9 cellular contexts compared by ENCODE assay signal in genomic region chr2:36246320-36246990, GRCh38.
DNase-seq lines count a peak whose midpoint lies in the region; ATAC-seq, FAIRE-seq and TF ChIP-seq lines count a peak whose summit lies in the region.
"Had no signal": no experiment of that assay in that cellular context is flagged by ENCODE, and none has a peak within 500 bp of the region (broad histone marks: within the 10 kb centered on the region; RNA-seq: fewer than 3 reads in every experiment).

No MANE protein-coding gene starts in this region.

- intact Hi-C loops in GM12878 (cut with micrococcal nuclease; ENCODE audit: unreplicated experiment) = no loop called here
- intact Hi-C loops in left ventricle myocardium superior (cut with micrococcal nuclease) = no loop called here

- H3K4me1 Mint-ChIP-seq in chondrocyte (ENCODE audit: low read depth) = peaks cover 4% of the 10 kb centered on the region

- no peak for TF ChIP-seq RAD21 in GM12878 (IDR thresholded peaks at IDR 0.05; ENCODE audit: insufficient read depth, low read depth, low read length)

- peak; percentile 71 to 78 for TF ChIP-seq EP300 in GM12878 (IDR thresholded peaks at IDR 0.05; ENCODE audit: borderline replicate concordance in 1 of 2, control insufficient read depth in 1 of 2, low read depth in 2 of 2, low read length in 2 of 2)

- H3K9ac ChIP-seq in GM12878 (ENCODE audit: control insufficient read depth, insufficient read depth, low read length) = no peak overlapping the region

- CTCF ChIA-PET in GM12878 (lab: Yijun Ruan, JAX) = interaction anchor here (0.9 to 1.6 kb wide), 2 partner anchors 11 to 106 kb away, joined by 3 to 7 read pairs; no protein-coding TSS in a partner anchor

- H3K9me3 ChIP-seq in GM12878 (replicated peaks; ENCODE audit: control insufficient read depth, insufficient read depth, low read length) = no peaks in the 10 kb centered on the region; the same call in 2 of the 3 replicates

- no peaks in the 10 kb centered on the region for H3K79me2 ChIP-seq in GM12878 (ENCODE audit: control insufficient read depth, insufficient read depth, low read length)

- no peaks in the 10 kb centered on the region for H4K20me1 ChIP-seq in GM12878 (ENCODE audit: control insufficient read depth, insufficient read depth)

- DNase-seq in GM12878 (ENCODE audit: low read depth, low spot score) (peak; percentile 60), EL (no peak), chondrocyte (ENCODE audit: low spot score) (no peak), NCI-H1436 (lab: John Stamatoyannopoulos, UW) (no peak), left ventricle myocardium superior (no peak)

- in situ Hi-C loops in GM12878 (cut with MboI) = no loop called here

- H3K4me1 ChIP-seq in GM12878 (ENCODE audit: control insufficient read depth, insufficient read depth, low read length) = peaks cover 26% of the 10 kb centered on the region

- ATAC-seq in GM18499 (IDR thresholded peaks at IDR 0.05; ENCODE audit: insufficient read depth, unreplicated experiment) (peak; percentile 96), GM21526 (IDR thresholded peaks at IDR 0.05; ENCODE audit: low FRiP score, unreplicated experiment) (peak; percentile 93), HG03558 (IDR thresholded peaks at IDR 0.05; ENCODE audit: extremely low read depth, unreplicated experiment) (peak; percentile 89), GM12878 (peak; percentile 81), left ventricle myocardium superior (no peak)

- TF ChIP-seq CTCF in GM12878 (IDR thresholded peaks at IDR 0.05 in 2 of 3, conservative IDR thresholded peaks at IDR 0.05 in 1 of 3; ENCODE audit: control insufficient read depth in 2 of 3, extremely low read depth in 1 of 3, insufficient read depth in 1 of 3, low read depth in 3 of 3, low read length in 3 of 3) = no peak
- no peak for TF ChIP-seq CTCF in chondrocyte (IDR thresholded peaks at IDR 0.05)

- H3K27me3 Mint-ChIP-seq in chondrocyte (ENCODE audit: low read depth) = peaks cover 7% of the 10 kb centered on the region

- no peak overlapping the region for H3K4me3 Mint-ChIP-seq in chondrocyte (ENCODE audit: unreplicated experiment)

- POLR2A ChIA-PET in GM12878 (lab: Charles Lee) = interaction anchor here (1.1 kb wide), 1 partner anchor 10 kb away, joined by 3 read pairs; no protein-coding TSS in a partner anchor

- H3K27ac ChIP-seq in GM12878 (ENCODE audit: control insufficient read depth, insufficient read depth) = peak overlapping the region; percentile 62

- no peaks in the 10 kb centered on the region for H3K9me3 Mint-ChIP-seq in chondrocyte (ENCODE audit: low read depth)

- no peak overlapping the region for H3K27ac Mint-ChIP-seq in chondrocyte (ENCODE audit: unreplicated experiment)

- H3K27me3 ChIP-seq in GM12878 (replicated peaks in 1 of 2; ENCODE audit: control insufficient read depth in 2 of 2, insufficient read depth in 2 of 2, low read length in 1 of 2) = no peaks in the 10 kb centered on the region

- H3K4me2 ChIP-seq in GM12878 (ENCODE audit: control insufficient read depth, insufficient read depth) = peak overlapping the region; percentile 54

- SMC1A ChIA-PET in GM12878 (lab: Charles Lee; ENCODE audit: uncharacterized antibody, unreplicated experiment) = interaction anchor here (1.2 to 2.4 kb wide), 7 partner anchors 10 to 837 kb away, joined by 3 to 12 read pairs (median 4); no protein-coding TSS in a partner anchor

- H3K4me3 ChIP-seq in GM12878 = no peak overlapping the region

- no TSS peak for BruUV-seq in GM12878 (replicated peaks; lab: Mats Ljungman, UMichigan)

- peak overlapping the region; percentile 35; the same call in 1 of the 2 replicates for H2AFZ ChIP-seq in GM12878 (ENCODE audit: control insufficient read depth, low read depth, low read length)

- H3K36me3 ChIP-seq in GM12878 (ENCODE audit: control insufficient read depth in 2 of 2, insufficient read depth in 2 of 2, low read length in 1 of 2) = no peaks in the 10 kb centered on the region

- no peaks in the 10 kb centered on the region for H3K36me3 Mint-ChIP-seq in chondrocyte (ENCODE audit: low read depth)

- 0% methylated on average over 2 of the region's 2 CpGs for WGBS in GM12878 (ENCODE audit: insufficient coverage, insufficient replicate concordance, low lambda C conversion rate, missing lambda C conversion rate)

- RAD21 ChIA-PET in GM12878 (lab: Charles Lee; ENCODE audit: unreplicated experiment) = interaction anchor here (1.1 to 1.6 kb wide), 4 partner anchors 8 to 187 kb away, joined by 3 to 6 read pairs (median 4); no protein-coding TSS in a partner anchor

- FAIRE-seq in GM12878 (lab: Jason Lieb, UNC) = peak; percentile 79
- FAIRE-seq: H1 had no signal

- TF ChIP-seq POLR2A in GM12878 (IDR thresholded peaks at IDR 0.05; ENCODE audit: low read depth, low read length) = no peak

TF ChIP-seq in GM12878, 131 proteins besides CTCF, POLR2A, EP300 and RAD21 (continues in another document):
- TF ChIP-seq TCF3 (IDR thresholded peaks at IDR 0.05; ENCODE audit: borderline replicate concordance, insufficient read depth, low read depth, low read length) (no peak), GATAD2B (conservative IDR thresholded peaks at IDR 0.05; ENCODE audit: low read depth) (no peak), CBX3 (IDR thresholded peaks at IDR 0.05; ENCODE audit: borderline replicate concordance, low read depth) (no peak), HDGF (IDR thresholded peaks at IDR 0.05) (no peak), SKIL (IDR thresholded peaks at IDR 0.05; ENCODE audit: low read depth, poor library complexity, severe bottlenecking) (no peak), SMAD1 (IDR thresholded peaks at IDR 0.05; ENCODE audit: low read depth, partially characterized antibody) (no peak), CREM (IDR thresholded peaks at IDR 0.05; ENCODE audit: low read depth) (peak; percentile 72; the same call in 1 of the 2 replicates), RCOR1 (conservative IDR thresholded peaks at IDR 0.05; ENCODE audit: low read depth, low read length) (no peak), EGR1 (IDR thresholded peaks at IDR 0.05; ENCODE audit: borderline replicate concordance in 1 of 2, low read depth in 2 of 2, low read length in 2 of 2) (no peak), BRCA1 (IDR thresholded peaks at IDR 0.05; ENCODE audit: low read depth, low read length) (no peak), EZH2 (IDR thresholded peaks at IDR 0.05; ENCODE audit: borderline replicate concordance, control insufficient read depth, low read depth, low read length) (no peak), TARDBP (IDR thresholded peaks at IDR 0.05; ENCODE audit: borderline replicate concordance) (no peak), LARP7 (IDR thresholded peaks at IDR 0.05) (no peak), IRF4 (IDR thresholded peaks at IDR 0.05; ENCODE audit: low read depth, low read length) (no peak), RB1 (IDR thresholded peaks at IDR 0.05; ENCODE audit: borderline replicate concordance) (no peak), RELB (IDR thresholded peaks at IDR 0.05; ENCODE audit: low read depth) (peak; percentile 73), ZSCAN29 (IDR thresholded peaks at IDR 0.05) (no peak), EED (IDR thresholded peaks at IDR 0.05; ENCODE audit: low read depth) (peak; percentile 42; the same call in 1 of the 2 replicates), MEF2A (IDR thresholded peaks at IDR 0.05; ENCODE audit: insufficient read depth, low read depth, low read length) (peak; percentile 90)
- TF ChIP-seq, protein P1, sequence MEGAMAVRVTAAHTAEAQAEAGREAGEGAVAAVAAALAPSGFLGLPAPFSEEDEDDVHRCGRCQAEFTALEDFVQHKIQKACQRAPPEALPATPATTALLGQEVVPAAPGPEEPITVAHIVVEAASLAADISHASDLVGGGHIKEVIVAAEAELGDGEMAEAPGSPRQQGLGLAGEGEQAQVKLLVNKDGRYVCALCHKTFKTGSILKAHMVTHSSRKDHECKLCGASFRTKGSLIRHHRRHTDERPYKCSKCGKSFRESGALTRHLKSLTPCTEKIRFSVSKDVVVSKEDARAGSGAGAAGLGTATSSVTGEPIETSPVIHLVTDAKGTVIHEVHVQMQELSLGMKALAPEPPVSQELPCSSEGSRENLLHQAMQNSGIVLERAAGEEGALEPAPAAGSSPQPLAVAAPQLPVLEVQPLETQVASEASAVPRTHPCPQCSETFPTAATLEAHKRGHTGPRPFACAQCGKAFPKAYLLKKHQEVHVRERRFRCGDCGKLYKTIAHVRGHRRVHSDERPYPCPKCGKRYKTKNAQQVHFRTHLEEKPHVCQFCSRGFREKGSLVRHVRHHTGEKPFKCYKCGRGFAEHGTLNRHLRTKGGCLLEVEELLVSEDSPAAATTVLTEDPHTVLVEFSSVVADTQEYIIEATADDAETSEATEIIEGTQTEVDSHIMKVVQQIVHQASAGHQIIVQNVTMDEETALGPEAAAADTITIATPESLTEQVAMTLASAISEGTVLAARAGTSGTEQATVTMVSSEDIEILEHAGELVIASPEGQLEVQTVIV (IDR thresholded peaks at IDR 0.05; ENCODE audit: borderline replicate concordance, partially characterized antibody) = no peak
